ENCODE assay signal across 1 cellular context in the genomic region with DNA sequence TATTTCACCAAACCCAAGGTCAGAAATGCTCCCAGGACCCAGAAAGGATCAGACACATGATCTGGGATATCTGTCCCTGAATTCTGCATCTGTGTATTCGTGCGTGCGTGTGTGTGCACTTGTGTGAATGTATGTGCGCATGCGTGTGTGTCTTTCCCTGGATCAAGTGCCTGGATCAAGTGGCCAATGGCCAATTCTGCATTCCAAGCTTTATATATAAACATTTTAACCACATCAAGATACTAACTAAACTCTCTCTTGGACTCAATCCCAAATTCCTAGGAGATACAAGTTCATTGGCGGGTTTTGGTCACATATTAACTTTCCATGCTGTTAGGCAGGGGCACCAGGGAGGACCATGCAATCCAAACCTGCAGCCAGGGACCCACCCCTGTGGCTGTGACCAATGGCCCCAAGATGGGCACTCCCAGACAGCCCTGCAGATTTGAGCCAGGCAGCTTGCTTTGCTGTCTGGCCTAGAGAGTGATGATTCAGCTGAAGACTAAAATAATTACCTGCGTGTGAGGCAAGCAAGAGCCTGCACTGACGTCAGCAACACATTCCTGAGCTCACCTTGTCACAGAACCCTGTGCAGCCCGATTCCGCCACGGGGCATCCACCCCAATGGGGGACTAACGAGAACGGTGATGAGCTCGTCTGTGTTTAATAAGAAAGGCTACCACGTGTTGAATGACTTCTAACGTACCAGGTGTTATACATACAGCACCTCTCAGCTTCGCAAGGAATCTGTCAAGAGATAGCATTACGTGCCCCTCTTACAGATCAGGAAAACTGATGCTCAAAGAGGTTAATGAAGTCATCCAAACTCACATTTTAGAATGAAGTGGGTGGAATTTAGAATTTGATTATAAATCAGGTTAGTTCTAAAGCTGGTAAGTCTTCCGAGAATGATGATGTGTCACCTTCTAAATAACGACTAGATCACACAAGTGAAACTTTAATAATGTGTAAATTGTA.
TF ChIP-seq lines count a peak whose summit lies in the region.

No MANE protein-coding gene starts in this region.

TF ChIP-seq in WTC11, 78 proteins besides CTCF, POLR2A, EP300 and RAD21 (continued from another document):
- TF ChIP-seq ZNF121 (CRISPR knock-in tag; IDR thresholded peaks at IDR 0.05) (no peak), ATF2 (CRISPR knock-in tag; IDR thresholded peaks at IDR 0.05; ENCODE audit: borderline replicate concordance, low read depth) (no peak), GABPB1 (CRISPR knock-in tag; IDR thresholded peaks at IDR 0.05) (no peak), SP1 (CRISPR knock-in tag; conservative IDR thresholded peaks at IDR 0.05) (no peak)
- TF ChIP-seq, protein P1, sequence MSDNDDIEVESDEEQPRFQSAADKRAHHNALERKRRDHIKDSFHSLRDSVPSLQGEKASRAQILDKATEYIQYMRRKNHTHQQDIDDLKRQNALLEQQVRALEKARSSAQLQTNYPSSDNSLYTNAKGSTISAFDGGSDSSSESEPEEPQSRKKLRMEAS (CRISPR knock-in tag; IDR thresholded peaks at IDR 0.05), result no peak
